Comparison of ENCODE assay signal across 8 cellular contexts in genomic region chr17:81237591-81238489, GRCh38. TPM values are rescaled to one million over a fixed set of nuclear protein-coding genes. Genes with fewer than 3 reads are reported as not detected.
DNase-seq lines count a peak whose midpoint lies in the region; ATAC-seq, FAIRE-seq and TF ChIP-seq lines count a peak whose summit lies in the region.

No MANE protein-coding gene starts in this region.

- no peaks in the 10 kb centered on the region for H3K27me3 ChIP-seq in pancreas

- ATAC-seq in pancreas, result no peak
- ATAC-seq in GM18502 (IDR thresholded peaks at IDR 0.05; ENCODE audit: poor library complexity, unreplicated experiment), result no peak

- no peaks in the 10 kb centered on the region for H3K36me3 ChIP-seq in pancreas

- DNase-seq in DMS53 treated with DMSO at 0.1 percent for 48 hours (lab: John Stamatoyannopoulos, UW; ENCODE audit: unreplicated experiment), result peak; percentile 41
- peak; percentile 48 for DNase-seq in NCI-H69 (lab: John Stamatoyannopoulos, UW)
- DNase-seq in erythroblast (lab: John Stamatoyannopoulos, UW), result peak; percentile 39 to 57
- DNase-seq in pancreas, result peak in 2 of 6 donors; percentile 27 to 37
- no peak for DNase-seq in T-helper 9 cell
- no peak for DNase-seq in SW 1271 (lab: John Stamatoyannopoulos, UW)
- no peak for DNase-seq in T1000 (lab: John Stamatoyannopoulos, UW)

- H3K9me3 ChIP-seq in pancreas, result no peaks in the 10 kb centered on the region

- TF ChIP-seq CTCF in pancreas (IDR thresholded peaks at IDR 0.05), result no peak

- H3K4me3 ChIP-seq in pancreas, result peak overlapping the region; percentile 84 to 98 (median 94)

- TF ChIP-seq POLR2A in erythroblast (IDR thresholded peaks at IDR 0.05; ENCODE audit: low read length), result no peak

- WGBS in pancreas, 2 donors, result 38 to 45% methylated on average over 36 of the region's 36 CpGs

- FAIRE-seq in pancreas (lab: Jason Lieb, UNC), result no peak

- intact Hi-C loops in pancreas (cut with DNase I), result no loop called here

- H3K4me1 ChIP-seq in pancreas, result peaks cover 0 to 10% (median 7%) of the 10 kb centered on the region in 3 donors

- no peak overlapping the region for H3K27ac ChIP-seq in pancreas

RNA-seq across cellular contexts. Expression of gene TEPSIN, which starts 1.0 kb away (rescaled TPM):
- 10 to 100 TPM; 13.8 to 30.7 (median 16.1) TPM for total RNA-seq in pancreas
- 10 to 100 TPM; 54.4 to 98.5 TPM for polyA plus RNA-seq in pancreas

RNA-seq across cellular contexts. Expression of gene NDUFAF8, which starts 1.3 kb away (rescaled TPM):
- 10 to 100 TPM; 17.5 to 26.3 (median 20.0) TPM for total RNA-seq in pancreas
- polyA plus RNA-seq in pancreas, result 10 to 100 TPM; 29.2 to 34.1 TPM

RNA-seq across cellular contexts. Expression of gene CEP131, which starts 15.1 kb away (rescaled TPM):
- total RNA-seq in pancreas, result 1 to 10 TPM; 3.4 to 6.9 (median 4.1) TPM
- polyA plus RNA-seq in pancreas, result 10 to 100 TPM; 22.5 to 22.8 TPM

RNA-seq across cellular contexts. Expression of gene SLC38A10, which starts 57.3 kb away (rescaled TPM):
- total RNA-seq in pancreas, result 100 to 1,000 TPM in 1 of 6 donors, 10 to 100 TPM in 5; 72.8 to 119 (median 95.7) TPM
- polyA plus RNA-seq in pancreas, result 100 to 1,000 TPM; 138 to 190 TPM

Comparison
In these comparisons a context has a peak if more than half of its experiments do, and no peak if none do; other contexts are left out.
1. DNase-seq: peak in DMS53 treated with DMSO at 0.1 percent for 48 hours (single experiment), NCI-H69 (single experiment) and erythroblast (2 of 2); none in T-helper 9 cell (single experiment), SW 1271 (0 of 2) and T1000 (single experiment).